8 cellular contexts compared by ENCODE assay signal in the genomic region with DNA sequence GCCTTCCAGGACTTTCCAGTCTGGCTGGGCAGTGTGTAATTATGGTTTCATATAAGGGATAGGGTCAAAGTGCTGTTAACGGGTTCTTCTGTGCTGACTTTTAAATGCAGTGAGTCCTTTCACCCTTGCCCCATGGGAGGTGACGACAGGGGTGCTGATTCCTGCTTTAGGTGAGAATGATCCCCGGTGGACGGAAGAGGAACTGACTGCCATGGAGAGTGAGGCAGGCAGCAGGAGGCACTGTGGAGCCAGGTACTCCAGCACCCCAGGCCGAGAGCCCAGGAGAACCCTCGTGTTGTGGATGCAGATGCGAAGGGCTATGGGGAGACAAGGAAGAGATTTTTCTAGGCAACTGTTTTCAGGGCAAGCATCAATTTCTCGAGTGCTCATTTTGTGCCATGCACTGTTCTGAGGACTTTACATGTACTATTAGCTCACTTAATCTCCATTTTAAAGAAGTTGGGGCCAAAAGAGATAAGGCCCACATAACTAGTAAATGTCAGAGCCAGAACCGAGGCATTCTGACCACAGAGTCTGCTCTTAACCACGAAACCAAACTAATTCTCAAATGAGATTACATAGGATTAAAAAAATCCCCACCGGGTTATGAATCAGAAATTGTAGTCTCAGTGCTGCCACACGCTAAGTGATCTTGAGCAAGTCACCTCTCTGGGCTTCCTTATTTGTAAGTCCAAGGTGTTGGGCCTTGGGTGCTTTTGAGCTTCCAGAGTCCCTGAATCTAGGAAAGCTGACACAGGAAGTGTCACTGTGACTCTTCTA. TPM values are rescaled to one million over a fixed set of nuclear protein-coding genes. Genes with fewer than 3 reads are reported as not detected.
DNase-seq lines count a peak whose midpoint lies in the region; ATAC-seq and TF ChIP-seq lines count a peak whose summit lies in the region.

No MANE protein-coding gene starts in this region.

- peaks cover 3% of the 10 kb centered on the region for H3K36me3 Mint-ChIP-seq in chondrocyte (ENCODE audit: low read depth)
- H3K36me3 Mint-ChIP-seq in osteocyte (ENCODE audit: unreplicated experiment), result peaks cover 3% of the 10 kb centered on the region

- CTCF ChIA-PET in PC-9 (lab: Charles Lee), result interaction anchor here (0.6 to 0.9 kb wide), 3 partner anchors 182 to 332 kb away, joined by 4 to 6 read pairs (median 5); no protein-coding TSS in a partner anchor

- no peaks in the 10 kb centered on the region for H4K20me1 ChIP-seq in PC-9 (ENCODE audit: insufficient read depth)

- H3K27me3 ChIP-seq in PC-9 (ENCODE audit: insufficient read depth, low read depth), result no peaks in the 10 kb centered on the region

- H3K4me1 ChIP-seq in PC-9 (replicated peaks; ENCODE audit: insufficient read depth), result peaks cover 16% of the 10 kb centered on the region

- intact Hi-C loops in PC-9 (cut with micrococcal nuclease; ENCODE audit: unreplicated experiment), result no loop called here

- no peak overlapping the region for H3K4me2 ChIP-seq in PC-9

- peaks cover 3% of the 10 kb centered on the region; the same call in 1 of the 2 replicates for H3F3A ChIP-seq in PC-9 (ENCODE audit: insufficient read depth, low read depth)

- POLR2A ChIA-PET in PC-9 (lab: Charles Lee; ENCODE audit: unreplicated experiment), result no interaction called here

- no peaks in the 10 kb centered on the region for H3K9me2 ChIP-seq in PC-9 (ENCODE audit: insufficient read depth)

- no peaks in the 10 kb centered on the region for H3K79me2 ChIP-seq in PC-9 (ENCODE audit: low read depth)

- peaks cover 21% of the 10 kb centered on the region for H3K4me1 Mint-ChIP-seq in chondrocyte (ENCODE audit: low read depth)
- peaks cover 30% of the 10 kb centered on the region for H3K4me1 Mint-ChIP-seq in osteocyte (ENCODE audit: unreplicated experiment)

- ATAC-seq in GM21515 (IDR thresholded peaks at IDR 0.05; ENCODE audit: unreplicated experiment), result no peak

- DNase-seq in PC-9 (no peak), chondrocyte (ENCODE audit: low spot score) (no peak), osteocyte (ENCODE audit: extremely low spot score, unreplicated experiment) (no peak), DMS153 (lab: John Stamatoyannopoulos, UW) (no peak), SHP77 treated with DMSO at 0.1 percent for 48 hours (lab: John Stamatoyannopoulos, UW) (no peak), DMS79 treated with DMSO at 0.1 percent for 48 hours (lab: John Stamatoyannopoulos, UW) (no peak)

- no TSS peak for BruUV-seq in PC-9 (replicated peaks; lab: Mats Ljungman, UMichigan)

- H3K27ac Mint-ChIP-seq in chondrocyte (ENCODE audit: unreplicated experiment) (no peak overlapping the region), osteocyte (ENCODE audit: unreplicated experiment) (peak overlapping the region; percentile 16)

- no peaks in the 10 kb centered on the region for H3K27me3 Mint-ChIP-seq in chondrocyte (ENCODE audit: low read depth)
- no peaks in the 10 kb centered on the region for H3K27me3 Mint-ChIP-seq in osteocyte (ENCODE audit: unreplicated experiment)

- no peaks in the 10 kb centered on the region for H3K36me3 ChIP-seq in PC-9 (ENCODE audit: low read depth)

- peak; percentile 39; the same call in 1 of the 2 replicates for TF ChIP-seq CTCF in GM12874 (IDR thresholded peaks at IDR 0.05; ENCODE audit: insufficient read depth, low read depth, low read length)
- TF ChIP-seq CTCF in PC-9 (conservative IDR thresholded peaks at IDR 0.05), result peak; percentile 55
- TF ChIP-seq CTCF in chondrocyte (IDR thresholded peaks at IDR 0.05), result peak; percentile 62
- TF ChIP-seq CTCF in osteocyte (IDR thresholded peaks at IDR 0.05), result peak; percentile 46

- H3K9me3 ChIP-seq in PC-9 (ENCODE audit: insufficient read depth, low read depth), result no peaks in the 10 kb centered on the region

- H3K9me3 Mint-ChIP-seq in chondrocyte (ENCODE audit: low read depth) (no peaks in the 10 kb centered on the region), osteocyte (ENCODE audit: unreplicated experiment) (no peaks in the 10 kb centered on the region)

- H2AFZ ChIP-seq in PC-9, result no peak overlapping the region

- H3K27ac ChIP-seq in PC-9, result peak overlapping the region; percentile 49

- no peak overlapping the region for H3K4me3 ChIP-seq in PC-9

- H3K4me3 Mint-ChIP-seq in chondrocyte (ENCODE audit: unreplicated experiment) (no peak overlapping the region), osteocyte (ENCODE audit: unreplicated experiment) (no peak overlapping the region)

RNA-seq across cellular contexts. Expression of gene STPG1, which starts 28.2 kb away (rescaled TPM):
- 8.3 and 11.4 TPM in 2 replicates for total RNA-seq in PC-9 (2021)
- total RNA-seq in chondrocyte, result 5.0 to 6.8 TPM (median 5.8 TPM) in 3 replicates
- total RNA-seq in osteocyte, result 5.3 and 5.4 TPM in 2 replicates

RNA-seq across cellular contexts. Expression of gene NIPAL3, which starts 30.3 kb away (rescaled TPM):
- total RNA-seq in PC-9 (2021) (34.7 and 42.0 TPM in 2 replicates), chondrocyte (27.1 to 35.3 TPM (median 29.3 TPM) in 3 replicates), osteocyte (25.8 and 28.4 TPM in 2 replicates)
